ENCODE assay signal across 8 cellular contexts in the genomic region with DNA sequence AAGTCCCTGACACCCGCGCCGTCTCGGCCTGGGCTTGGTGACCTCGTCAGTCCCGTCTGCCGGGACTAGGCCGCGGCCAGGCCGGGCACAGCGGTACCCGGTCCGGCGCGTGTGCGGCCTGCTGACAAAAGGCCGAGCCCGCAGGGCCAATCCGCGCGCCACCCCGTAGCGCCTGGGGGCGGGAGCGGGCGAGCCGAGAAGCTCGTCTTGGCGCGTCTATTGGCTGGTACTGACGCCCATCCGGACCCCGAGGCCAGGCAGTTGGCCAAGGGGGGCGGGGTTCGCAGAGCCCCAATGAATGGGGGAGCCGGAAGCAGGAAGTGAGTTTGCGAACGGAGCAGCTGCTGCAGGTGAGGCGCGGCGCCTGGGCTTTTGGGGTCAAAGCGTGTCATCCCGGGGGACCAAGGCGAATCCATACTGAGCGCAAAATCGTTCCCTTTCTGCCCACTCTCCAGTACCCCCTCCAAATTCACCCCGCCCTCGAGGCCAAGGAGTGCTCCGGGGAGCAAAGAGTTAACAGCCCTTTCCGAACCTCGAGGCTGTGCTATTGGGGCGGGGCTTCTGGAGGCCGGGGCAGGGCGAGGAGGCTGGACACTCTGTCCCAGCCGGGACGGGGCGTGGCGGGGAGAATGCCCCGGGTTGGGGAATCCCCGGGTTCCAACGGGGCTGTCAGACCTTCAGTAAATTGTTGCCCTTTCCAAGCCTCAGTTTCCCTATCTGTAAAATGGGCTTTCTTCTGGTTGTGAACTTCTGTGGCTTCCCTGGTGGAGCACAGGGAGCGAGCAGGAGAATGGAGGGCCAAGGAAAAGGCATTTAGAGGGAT. TPM values are rescaled to one million over a fixed set of nuclear protein-coding genes. Genes with fewer than 3 reads are reported as not detected.
DNase-seq lines count a peak whose midpoint lies in the region; TF ChIP-seq lines count a peak whose summit lies in the region.

A gene with protein sequence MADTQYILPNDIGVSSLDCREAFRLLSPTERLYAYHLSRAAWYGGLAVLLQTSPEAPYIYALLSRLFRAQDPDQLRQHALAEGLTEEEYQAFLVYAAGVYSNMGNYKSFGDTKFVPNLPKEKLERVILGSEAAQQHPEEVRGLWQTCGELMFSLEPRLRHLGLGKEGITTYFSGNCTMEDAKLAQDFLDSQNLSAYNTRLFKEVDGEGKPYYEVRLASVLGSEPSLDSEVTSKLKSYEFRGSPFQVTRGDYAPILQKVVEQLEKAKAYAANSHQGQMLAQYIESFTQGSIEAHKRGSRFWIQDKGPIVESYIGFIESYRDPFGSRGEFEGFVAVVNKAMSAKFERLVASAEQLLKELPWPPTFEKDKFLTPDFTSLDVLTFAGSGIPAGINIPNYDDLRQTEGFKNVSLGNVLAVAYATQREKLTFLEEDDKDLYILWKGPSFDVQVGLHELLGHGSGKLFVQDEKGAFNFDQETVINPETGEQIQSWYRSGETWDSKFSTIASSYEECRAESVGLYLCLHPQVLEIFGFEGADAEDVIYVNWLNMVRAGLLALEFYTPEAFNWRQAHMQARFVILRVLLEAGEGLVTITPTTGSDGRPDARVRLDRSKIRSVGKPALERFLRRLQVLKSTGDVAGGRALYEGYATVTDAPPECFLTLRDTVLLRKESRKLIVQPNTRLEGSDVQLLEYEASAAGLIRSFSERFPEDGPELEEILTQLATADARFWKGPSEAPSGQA (plus strand): TSS at position 319 of the 823 bp plus-strand sequence. CDS start 1,767 bp downstream, outside the sequence.

- no peaks in the 10 kb centered on the region for H3K9me3 ChIP-seq in H9 (ENCODE audit: control insufficient read depth, low read depth, low read length)
- H3K9me3 ChIP-seq in MG63 = no peaks in the 10 kb centered on the region
- H3K9me3 ChIP-seq in stomach smooth muscle (ENCODE audit: control insufficient read depth in 2 of 2, low read length in 2 of 2) = no peaks in the 10 kb centered on the region

- peaks cover 13% of the 10 kb centered on the region for H3K23me2 ChIP-seq in H9 (ENCODE audit: insufficient read length, low read depth, low read length, poor library complexity, severe bottlenecking)

- H3K36me3 Mint-ChIP-seq in H9 (ENCODE audit: insufficient read depth in 1 of 3, low read depth in 3 of 3) (peaks cover 0 to 21% (median 14%) of the 10 kb centered on the region in 3 experiments; a peak in 5 of 7 replicates), neural crest cell (ENCODE audit: low read depth) (no peaks in the 10 kb centered on the region)

- peak within 1 kb of the TSS; percentile 84 for H3K14ac ChIP-seq in H9 (ENCODE audit: insufficient read depth, low read length)

- H3K18ac ChIP-seq in H9 (ENCODE audit: insufficient read length, low read depth, low read length) = peak within 1 kb of the TSS; percentile 78

- no peak within 1 kb of the TSS for H3T11ph ChIP-seq in H9 (ENCODE audit: low read length)

- peak within 1 kb of the TSS; percentile 85 for H3K9ac ChIP-seq in H9 (ENCODE audit: extremely low read depth, insufficient read length, low read length)
- peak within 1 kb of the TSS; percentile 98 to 99 for H3K9ac ChIP-seq in stomach smooth muscle (ENCODE audit: low read length in 2 of 2)

- H3K27ac ChIP-seq in H9 (ENCODE audit: insufficient read length, low read depth, low read length) = peak within 1 kb of the TSS; percentile 6
- peak within 1 kb of the TSS; percentile 88 for H3K27ac ChIP-seq in stomach smooth muscle (ENCODE audit: low read length)

- H4K8ac ChIP-seq in H9 (replicated peaks; ENCODE audit: insufficient read length, low read depth, low read length) = no peak within 1 kb of the TSS

- H3K4me3 ChIP-seq in MG63 (peak within 1 kb of the TSS; percentile 72), fibroblast of villous mesenchyme (ENCODE audit: low read depth, low read length) (peak within 1 kb of the TSS; percentile 90), stomach smooth muscle (ENCODE audit: low read length in 2 of 2) (peak within 1 kb of the TSS; percentile 91)

- H4K91ac ChIP-seq in H9 (ENCODE audit: insufficient read length, low read depth, low read length) = no peak within 1 kb of the TSS

- H3K27ac Mint-ChIP-seq in H9 (peak within 1 kb of the TSS; percentile 85 to 98 (median 90); a peak in 5 of 7 replicates), neural crest cell (ENCODE audit: unreplicated experiment) (peak within 1 kb of the TSS; percentile 92)

- H2BK15ac ChIP-seq in H9 (ENCODE audit: low read depth, low read length) = no peak within 1 kb of the TSS

- no peak within 1 kb of the TSS for H4K5ac ChIP-seq in H9 (ENCODE audit: insufficient read length, low read depth, low read length)

- no peaks in the 10 kb centered on the region for H3K79me2 ChIP-seq in H9 (ENCODE audit: insufficient read depth, low read length)

- no peak within 1 kb of the TSS for H2BK12ac ChIP-seq in H9 (ENCODE audit: insufficient read length, low read depth, low read length)

- no peak within 1 kb of the TSS for H3K23ac ChIP-seq in H9 (ENCODE audit: insufficient read length, low read depth, low read length)

- WGBS in H9 (ENCODE audit: extremely low coverage, insufficient read length, low lambda C conversion rate) = no CpG with 5 or more reads among the region's 62 CpGs

- H3K27me3 ChIP-seq in H9 (ENCODE audit: insufficient read depth, low read length) = no peaks in the 10 kb centered on the region
- H3K27me3 ChIP-seq in MG63 = no peaks in the 10 kb centered on the region
- H3K27me3 ChIP-seq in stomach smooth muscle (ENCODE audit: control insufficient read depth in 1 of 2, insufficient read depth in 2 of 2, low read length in 2 of 2) = no peaks in the 10 kb centered on the region

- H3K4me2 ChIP-seq in H9 (ENCODE audit: insufficient read depth, insufficient read length, low read length) = peak within 1 kb of the TSS; percentile 52

- H3K4me3 Mint-ChIP-seq in H9 (peak within 1 kb of the TSS; percentile 91 to 93), neural crest cell (peak within 1 kb of the TSS; percentile 96)

- peak within 1 kb of the TSS; percentile 89 for H2BK120ac ChIP-seq in H9 (ENCODE audit: low read depth, low read length, poor library complexity, severe bottlenecking)

- no peak within 1 kb of the TSS for H2BK5ac ChIP-seq in H9 (ENCODE audit: insufficient read length, low read length)

- no peak within 1 kb of the TSS for H3K56ac ChIP-seq in H9 (ENCODE audit: insufficient read length, low read depth, low read length)

- no peaks in the 10 kb centered on the region for H3K9me3 Mint-ChIP-seq in H9
- no peaks in the 10 kb centered on the region for H3K9me3 Mint-ChIP-seq in neural crest cell

- no peaks in the 10 kb centered on the region for H3K27me3 Mint-ChIP-seq in H9 (ENCODE audit: low read depth)
- no peaks in the 10 kb centered on the region for H3K27me3 Mint-ChIP-seq in neural crest cell (ENCODE audit: low read depth)

- peak; percentile 97 for DNase-seq in ELR (ENCODE audit: low read depth)
- peak; percentile 99 for DNase-seq in H9
- peak; percentile 98 for DNase-seq in MG63
- DNase-seq in SHP77 treated with DMSO at 0.1 percent for 48 hours (lab: John Stamatoyannopoulos, UW) = peak; percentile 97
- DNase-seq in activated gamma-delta T cell (lab: John Stamatoyannopoulos, UW) = peak; percentile 88
- peak; percentile 97 for DNase-seq in fibroblast of villous mesenchyme (ENCODE audit: low read depth)
- DNase-seq in neural crest cell (ENCODE audit: low read depth, low spot score) = peak; percentile 94

- no peaks in the 10 kb centered on the region for H4K20me1 ChIP-seq in H9 (ENCODE audit: control insufficient read depth, insufficient read depth, insufficient read length)

- no peak within 1 kb of the TSS for H3K4ac ChIP-seq in H9 (ENCODE audit: low read depth, low read length)

- H3K4me1 ChIP-seq in H9 (ENCODE audit: insufficient read depth, low read length) (no peaks in the 10 kb centered on the region), stomach smooth muscle (ENCODE audit: control insufficient read depth, insufficient read depth, low read length) (peaks cover 20% of the 10 kb centered on the region)

- H3K36me3 ChIP-seq in MG63 (peaks cover 17% of the 10 kb centered on the region), stomach smooth muscle (ENCODE audit: control insufficient read depth in 2 of 2, insufficient read depth in 2 of 2, low read length in 2 of 2) (no peaks in the 10 kb centered on the region)

- H3K79me1 ChIP-seq in H9 (ENCODE audit: insufficient read depth, low read depth, low read length, poor library complexity, severe bottlenecking) = no peaks in the 10 kb centered on the region

- TF ChIP-seq CTCF in H9 (conservative IDR thresholded peaks at IDR 0.05) (no peak), fibroblast of villous mesenchyme (IDR thresholded peaks at IDR 0.05; ENCODE audit: insufficient read depth, low read depth, low read length) (no peak), neural crest cell (conservative IDR thresholded peaks at IDR 0.05) (no peak)

- H2AFZ ChIP-seq in H9 (ENCODE audit: low read length) = no peak within 1 kb of the TSS

- H3K4me1 Mint-ChIP-seq in H9 (peaks cover 25 to 29% of the 10 kb centered on the region in 2 experiments), neural crest cell (peaks cover 29% of the 10 kb centered on the region)

- no peak within 1 kb of the TSS for H2AK5ac ChIP-seq in H9 (ENCODE audit: insufficient read length, low read length)

- no peak within 1 kb of the TSS for H2BK20ac ChIP-seq in H9 (ENCODE audit: low read depth, low read length, poor library complexity, severe bottlenecking)

RNA-seq across cellular contexts. Expression of the gene that starts here (rescaled TPM):
- total RNA-seq in H9 (2021) (83.1 and 85.3 TPM in 2 replicates), fibroblast of villous mesenchyme (67.6 and 70.4 TPM in 2 replicates), neural crest cell (66.8 and 68.9 TPM in 2 replicates)
- 57.0 and 124 TPM in 2 replicates for total RNA-seq in MG63 (2014; rRNA removed; shearing (Covaris generic); ENCODE audit: low replicate concordance)

Comparison
In these comparisons a context has a peak if more than half of its experiments do, and no peak if none do; other contexts are left out.
1. Peak in every context shown above with its lines: DNase-seq, H3K4me3 ChIP-seq and H3K27ac ChIP-seq.